ENCODE assay signal across 17 cellular contexts in the genomic region with DNA sequence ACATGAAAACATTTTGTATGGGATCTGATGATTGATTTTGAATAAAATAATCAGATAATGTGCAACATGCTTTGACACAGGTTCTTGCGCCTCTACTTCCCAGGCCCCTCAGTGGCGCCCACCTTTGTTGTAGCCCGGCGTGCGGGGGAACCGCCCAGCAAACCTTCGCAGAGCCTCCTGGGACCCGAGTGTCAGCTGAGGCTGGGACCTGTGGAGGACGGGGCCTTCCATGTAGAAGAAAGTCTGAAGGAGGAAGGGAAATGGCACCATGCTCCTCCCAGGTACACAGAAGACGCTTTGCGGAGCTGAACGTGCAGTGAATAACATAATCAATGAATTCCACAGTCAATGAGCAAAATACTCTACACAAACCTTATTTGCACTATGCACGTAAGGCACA.
DNase-seq lines count a peak whose midpoint lies in the region; ATAC-seq, FAIRE-seq and TF ChIP-seq lines count a peak whose summit lies in the region.
"Had no signal": no experiment of that assay in that cellular context is flagged by ENCODE, and none has a peak within 500 bp of the region (broad histone marks: within the 10 kb centered on the region; RNA-seq: fewer than 3 reads in every experiment).

No MANE protein-coding gene starts in this region.

- H3K36me3 ChIP-seq in kidney (ENCODE audit: control insufficient read depth in 1 of 2, insufficient read depth in 2 of 2, low read length in 2 of 2) (no peaks in the 10 kb centered on the region), ovary (no peaks in the 10 kb centered on the region), upper lobe of right lung (no peaks in the 10 kb centered on the region)

- ATAC-seq in upper lobe of right lung (no peak), HG03095 (IDR thresholded peaks at IDR 0.05; ENCODE audit: unreplicated experiment) (no peak)
- ATAC-seq: CD8-positive, alpha-beta T cell had no signal

- TF ChIP-seq POLR2A in ovary (IDR thresholded peaks at IDR 0.05) = no peak

- H3K9ac ChIP-seq in kidney (ENCODE audit: low read length in 2 of 2) = no peak overlapping the region

- H3K27ac Mint-ChIP-seq in activated CD4-positive, alpha-beta memory T cell treated with anti-CD3 and anti-CD28 coated beads, Interleukin-2, amount 10 ng/mL, durations not matched to agents 7 days and 5 days = no peak overlapping the region
- H3K27ac Mint-ChIP-seq: CD8-positive, alpha-beta T cell; HFFc6 had no signal

- H3K4me3 Mint-ChIP-seq in activated CD4-positive, alpha-beta memory T cell treated with anti-CD3 and anti-CD28 coated beads, Interleukin-2, amount 10 ng/mL, durations not matched to agents 7 days and 5 days = no peak overlapping the region
- H3K4me3 Mint-ChIP-seq: CD14-positive monocyte; CD8-positive, alpha-beta T cell; HFFc6 had no signal

- no peaks in the 10 kb centered on the region for H3K9me3 Mint-ChIP-seq in activated CD4-positive, alpha-beta memory T cell treated with anti-CD3 and anti-CD28 coated beads, Interleukin-2, amount 10 ng/mL, durations not matched to agents 7 days and 5 days
- H3K9me3 Mint-ChIP-seq: CD14-positive monocyte; CD8-positive, alpha-beta T cell; HFFc6 had no signal

- H3K27ac ChIP-seq in kidney (ENCODE audit: low read depth in 2 of 2, low read length in 2 of 2) (no peak overlapping the region), ovary (no peak overlapping the region), upper lobe of right lung (no peak overlapping the region)
- H3K27ac ChIP-seq: 22Rv1, HL-60 had no signal

- no peaks in the 10 kb centered on the region for H3K36me3 Mint-ChIP-seq in activated CD4-positive, alpha-beta memory T cell treated with anti-CD3 and anti-CD28 coated beads, Interleukin-2, amount 10 ng/mL, durations not matched to agents 7 days and 5 days (ENCODE audit: low read depth)
- H3K36me3 Mint-ChIP-seq: CD14-positive monocyte; CD8-positive, alpha-beta T cell had no signal

- H3K27me3 ChIP-seq in ovary (no peaks in the 10 kb centered on the region), upper lobe of right lung (no peaks in the 10 kb centered on the region)

- TF ChIP-seq CTCF in kidney (IDR thresholded peaks at IDR 0.05; ENCODE audit: borderline replicate concordance, extremely low read depth, insufficient read depth) (no peak), ovary (IDR thresholded peaks at IDR 0.05) (no peak), upper lobe of right lung (IDR thresholded peaks at IDR 0.05) (no peak)

- no peaks in the 10 kb centered on the region for H3K4me1 Mint-ChIP-seq in activated CD4-positive, alpha-beta memory T cell treated with anti-CD3 and anti-CD28 coated beads, Interleukin-2, amount 10 ng/mL, durations not matched to agents 7 days and 5 days
- H3K4me1 Mint-ChIP-seq: CD14-positive monocyte had no signal

- peak; percentile 37 for DNase-seq in activated effector memory CD4-positive, alpha-beta T cell treated with anti-CD3 and anti-CD28 coated beads, Interleukin-2, amount 50 U/mL, for 16 hours
- DNase-seq in activated effector memory CD4-positive, alpha-beta T cell treated with Interleukin-2 at 50 U/mL for 16 hours = no peak
- DNase-seq in kidney = peak; percentile 70
- peak in 3 of 5 donors; percentile 11 to 28 (median 13) for DNase-seq in ovary
- DNase-seq in upper lobe of right lung = peak; percentile 37
- DNase-seq in activated CD4-positive, alpha-beta memory T cell treated with anti-CD3 and anti-CD28 coated beads, Interleukin-2, amount 10 ng/mL, durations not matched to agents 7 days and 5 days = no peak
- DNase-seq: Caco-2; CD8-positive, alpha-beta T cell; DMS53; GF-D8; HCEC 1CT; HFFc6 had no signal

- TF ChIP-seq EP300 in ovary (IDR thresholded peaks at IDR 0.05) = no peak

- H3K27me3 Mint-ChIP-seq in activated CD4-positive, alpha-beta memory T cell treated with anti-CD3 and anti-CD28 coated beads, Interleukin-2, amount 10 ng/mL, durations not matched to agents 7 days and 5 days = peaks cover 2% of the 10 kb centered on the region

- CTCF ChIA-PET in activated CD4-positive, alpha-beta memory T cell treated with anti-CD3 and anti-CD28 coated beads, Interleukin-2, amount 10 ng/mL, durations not matched to agents 7 days and 5 days (lab: Charles Lee) = no interaction called here

- H3K4me3 ChIP-seq in kidney (ENCODE audit: low read length in 2 of 2) (no peak overlapping the region), ovary (no peak overlapping the region), upper lobe of right lung (no peak overlapping the region)

- 90 to 95% (median 95%) methylated on average over 13 of the region's 13 CpGs for WGBS in ovary, 3 donors

- H3K4me1 ChIP-seq in kidney (ENCODE audit: control insufficient read depth in 1 of 2, insufficient read depth in 1 of 2, low read depth in 1 of 2, low read length in 2 of 2) (peaks cover 0 to 3% of the 10 kb centered on the region in 2 donors), ovary (ENCODE audit: insufficient read depth) (peaks cover 22% of the 10 kb centered on the region), upper lobe of right lung (no peaks in the 10 kb centered on the region)
- H3K4me1 ChIP-seq: Caco-2 had no signal

- intact Hi-C loops in kidney (cut with DNase I) (no loop called here), ovary (cut with DNase I) (no loop called here), upper lobe of right lung (cut with DNase I) (no loop called here)

- FAIRE-seq in kidney (lab: Jason Lieb, UNC) = no peak
- FAIRE-seq: GM19239 had no signal

- H3K9me3 ChIP-seq in kidney (ENCODE audit: control insufficient read depth in 1 of 2, low read length in 2 of 2) (no peaks in the 10 kb centered on the region), ovary (no peaks in the 10 kb centered on the region), upper lobe of right lung (no peaks in the 10 kb centered on the region)
- H3K9me3 ChIP-seq: Caco-2 had no signal

- POLR2A ChIA-PET in activated CD4-positive, alpha-beta memory T cell treated with anti-CD3 and anti-CD28 coated beads, Interleukin-2, amount 10 ng/mL, durations not matched to agents 7 days and 5 days (lab: Charles Lee) = no interaction called here

Comparison
In these comparisons a context has a peak if more than half of its experiments do, and no peak if none do; other contexts are left out.
1. DNase-seq: peak in activated effector memory CD4-positive, alpha-beta T cell treated with anti-CD3 and anti-CD28 coated beads, Interleukin-2, amount 50 U/mL, for 16 hours (single experiment), kidney (single experiment), ovary (3 of 5) and upper lobe of right lung (single experiment); none in activated effector memory CD4-positive, alpha-beta T cell treated with Interleukin-2 at 50 U/mL for 16 hours (single experiment) and activated CD4-positive, alpha-beta memory T cell treated with anti-CD3 and anti-CD28 coated beads, Interleukin-2, amount 10 ng/mL, durations not matched to agents 7 days and 5 days (single experiment).